Comparison of ENCODE assay signal across 14 cellular contexts in genomic region chr6:90086517-90086916, GRCh38.
DNase-seq lines count a peak whose midpoint lies in the region; ATAC-seq, FAIRE-seq and TF ChIP-seq lines count a peak whose summit lies in the region.
"Had no signal": no experiment of that assay in that cellular context is flagged by ENCODE, and none has a peak within 500 bp of the region (broad histone marks: within the 10 kb centered on the region; RNA-seq: fewer than 3 reads in every experiment).

No MANE protein-coding gene starts in this region.

- no peaks in the 10 kb centered on the region for H3K27me3 ChIP-seq in CD4-positive, alpha-beta T cell (ENCODE audit: control insufficient read depth, insufficient read depth, low read length)
- H3K27me3 ChIP-seq in MG63, result no peaks in the 10 kb centered on the region; the same call in 1 of the 2 replicates
- no peaks in the 10 kb centered on the region for H3K27me3 ChIP-seq in astrocyte (ENCODE audit: insufficient read depth, low read length)
- H3K27me3 ChIP-seq in right cardiac atrium (ENCODE audit: control insufficient read depth, insufficient read depth), result no peaks in the 10 kb centered on the region

- DNase-seq in CD4-positive, alpha-beta T cell, result no peak
- DNase-seq in MG63 (peak; percentile 4), astrocyte (ENCODE audit: low read depth) (peak; percentile 72), memory B cell (ENCODE audit: low spot score in 2 of 2) (no peak), right cardiac atrium (no peak), GOT3 (lab: John Stamatoyannopoulos, UW) (no peak)
- DNase-seq: activated CD8-positive, alpha-beta memory T cell treated with anti-CD3 and anti-CD28 coated beads, Interleukin-2, amount 10 ng/mL, durations not matched to agents 7 days and 5 days; left ventricle myocardium inferior; NCI-H2171; stimulated activated naive CD4-positive, alpha-beta T cell had no signal

- H3K4me1 Mint-ChIP-seq in CD4-positive, alpha-beta T cell (ENCODE audit: low read depth), result peaks cover 85% of the 10 kb centered on the region
- H3K4me1 Mint-ChIP-seq in astrocyte (ENCODE audit: low read depth, unreplicated experiment), result peaks cover 23% of the 10 kb centered on the region
- H3K4me1 Mint-ChIP-seq in memory B cell, result peaks cover 39% of the 10 kb centered on the region

- CTCF ChIA-PET in CD4-positive, alpha-beta T cell (lab: Charles Lee), result no interaction called here

- H3K79me2 ChIP-seq in astrocyte (ENCODE audit: insufficient read depth, low read length), result no peaks in the 10 kb centered on the region
- H3K79me2 ChIP-seq: parathyroid adenoma had no signal

- H3K9me3 Mint-ChIP-seq in CD4-positive, alpha-beta T cell, result no peaks in the 10 kb centered on the region
- peaks cover 5% of the 10 kb centered on the region for H3K9me3 Mint-ChIP-seq in astrocyte (ENCODE audit: unreplicated experiment)
- H3K9me3 Mint-ChIP-seq in memory B cell, result peaks cover 1% of the 10 kb centered on the region
- H3K9me3 Mint-ChIP-seq: dendritic cell treated with granulocyte-macrophage colony-stimulating factor and Interleukin-4, amounts not matched to agents 40 ng/mL and 50 ng/mL, for 4 days had no signal

- H3K27ac ChIP-seq in CD4-positive, alpha-beta T cell (ENCODE audit: low read depth, low read length), result no peak overlapping the region
- H3K27ac ChIP-seq in astrocyte (ENCODE audit: low read depth, low read length) (peak overlapping the region; percentile 67), right cardiac atrium (ENCODE audit: low read length) (no peak overlapping the region)
- H3K27ac ChIP-seq: left ventricle myocardium inferior, parathyroid adenoma had no signal

- peak overlapping the region; percentile 32 for H2AFZ ChIP-seq in astrocyte (ENCODE audit: low read depth, low read length)
- H2AFZ ChIP-seq: parathyroid adenoma had no signal

- no peak for ATAC-seq in CD4-positive, alpha-beta T cell (ENCODE audit: poor library complexity)
- ATAC-seq in memory B cell (ENCODE audit: low read depth) (no peak), HG02981 (IDR thresholded peaks at IDR 0.05; ENCODE audit: unreplicated experiment) (no peak), right cardiac atrium (no peak), HG03378 (IDR thresholded peaks at IDR 0.05; ENCODE audit: unreplicated experiment) (no peak)
- ATAC-seq: activated CD8-positive, alpha-beta memory T cell treated with anti-CD3 and anti-CD28 coated beads, Interleukin-2, amount 10 ng/mL, durations not matched to agents 7 days and 5 days had no signal

- WGBS in right cardiac atrium, result 75% methylated on average over 7 of the region's 7 CpGs

- no peaks in the 10 kb centered on the region for H4K20me1 ChIP-seq in astrocyte (ENCODE audit: insufficient read depth, low read length)

- POLR2A ChIA-PET in CD4-positive, alpha-beta T cell (lab: Charles Lee), result no interaction called here

- no peak overlapping the region for H3K4me3 Mint-ChIP-seq in CD4-positive, alpha-beta T cell
- H3K4me3 Mint-ChIP-seq in astrocyte (ENCODE audit: unreplicated experiment), result peak overlapping the region; percentile 4
- no peak overlapping the region for H3K4me3 Mint-ChIP-seq in memory B cell
- H3K4me3 Mint-ChIP-seq: activated CD8-positive, alpha-beta memory T cell treated with anti-CD3 and anti-CD28 coated beads, Interleukin-2, amount 10 ng/mL, durations not matched to agents 7 days and 5 days; dendritic cell treated with granulocyte-macrophage colony-stimulating factor and Interleukin-4, amounts not matched to agents 40 ng/mL and 50 ng/mL, for 4 days had no signal

- TF ChIP-seq CTCF in CD4-positive, alpha-beta T cell (IDR thresholded peaks at IDR 0.05), result no peak
- TF ChIP-seq CTCF in astrocyte (IDR thresholded peaks at IDR 0.05; ENCODE audit: insufficient read depth, low read depth, low read length), result no peak

- intact Hi-C loops in CD4-positive, alpha-beta T cell (cut with DNase I, micrococcal nuclease), result loop anchor here in 1 of 2 experiments (10.0 kb wide), 1 partner anchor 388 kb away; no protein-coding TSS in a partner anchor
- intact Hi-C loops in right cardiac atrium (cut with DNase I), result no loop called here

- no peak overlapping the region for H3K4me3 ChIP-seq in MG63
- no peak overlapping the region for H3K4me3 ChIP-seq in astrocyte (ENCODE audit: insufficient read depth, low read depth, low read length)
- H3K4me3 ChIP-seq in right cardiac atrium (ENCODE audit: low read length), result no peak overlapping the region
- H3K4me3 ChIP-seq: left ventricle myocardium inferior had no signal

- H3K36me3 Mint-ChIP-seq in CD4-positive, alpha-beta T cell (ENCODE audit: low read depth), result peaks cover 55% of the 10 kb centered on the region
- H3K36me3 Mint-ChIP-seq in astrocyte (ENCODE audit: low read depth, unreplicated experiment) (no peaks in the 10 kb centered on the region), memory B cell (peaks cover 16% of the 10 kb centered on the region)

- peaks cover 23% of the 10 kb centered on the region for H3K4me1 ChIP-seq in astrocyte (ENCODE audit: insufficient read depth, low read length)
- no peaks in the 10 kb centered on the region for H3K4me1 ChIP-seq in right cardiac atrium (ENCODE audit: control insufficient read depth, insufficient read depth, low read length)

- peak overlapping the region; percentile 47 for H3K9ac ChIP-seq in astrocyte (ENCODE audit: low read length)
- H3K9ac ChIP-seq: parathyroid adenoma had no signal

- no peaks in the 10 kb centered on the region for H3K27me3 Mint-ChIP-seq in CD4-positive, alpha-beta T cell
- no peaks in the 10 kb centered on the region for H3K27me3 Mint-ChIP-seq in astrocyte (ENCODE audit: low read depth, unreplicated experiment)
- no peaks in the 10 kb centered on the region for H3K27me3 Mint-ChIP-seq in memory B cell
- H3K27me3 Mint-ChIP-seq: dendritic cell treated with granulocyte-macrophage colony-stimulating factor and Interleukin-4, amounts not matched to agents 40 ng/mL and 50 ng/mL, for 4 days had no signal

- no peak for FAIRE-seq in astrocyte (lab: Jason Lieb, UNC)

- H3K36me3 ChIP-seq in MG63 (no peaks in the 10 kb centered on the region), astrocyte (ENCODE audit: insufficient read depth, low read length) (no peaks in the 10 kb centered on the region)

- H3K4me2 ChIP-seq in astrocyte (ENCODE audit: low read length), result peak overlapping the region; percentile 37

- H3K27ac Mint-ChIP-seq in CD4-positive, alpha-beta T cell, result peak overlapping the region; percentile 37
- H3K27ac Mint-ChIP-seq in astrocyte (ENCODE audit: unreplicated experiment) (peak overlapping the region; percentile 96), memory B cell (peak overlapping the region; percentile 20)
- H3K27ac Mint-ChIP-seq: activated CD8-positive, alpha-beta memory T cell treated with anti-CD3 and anti-CD28 coated beads, Interleukin-2, amount 10 ng/mL, durations not matched to agents 7 days and 5 days; dendritic cell treated with granulocyte-macrophage colony-stimulating factor and Interleukin-4, amounts not matched to agents 40 ng/mL and 50 ng/mL, for 4 days had no signal

- no peaks in the 10 kb centered on the region for H3K9me3 ChIP-seq in CD4-positive, alpha-beta T cell (ENCODE audit: control insufficient read depth, low read length)
- H3K9me3 ChIP-seq in MG63 (no peaks in the 10 kb centered on the region), astrocyte (ENCODE audit: insufficient read depth, low read depth, low read length) (no peaks in the 10 kb centered on the region), right cardiac atrium (ENCODE audit: control insufficient read depth, low read length) (no peaks in the 10 kb centered on the region)
- H3K9me3 ChIP-seq: left ventricle myocardium inferior had no signal

Comparison
In these comparisons a context has a peak if more than half of its experiments do, and no peak if none do; other contexts are left out.
1. DNase-seq: peak in MG63 (single experiment) and astrocyte (single experiment); none in CD4-positive, alpha-beta T cell (0 of 10), memory B cell (0 of 2), right cardiac atrium (0 of 3) and GOT3 (single experiment).
2. H3K27ac Mint-ChIP-seq: peak in every context shown above with its lines; median percentile 96 in astrocyte; 37 in CD4-positive, alpha-beta T cell; 20 in memory B cell.